8 cellular contexts compared by ENCODE assay signal in genomic region chr5:43034591-43034968, GRCh38. TPM values are rescaled to one million over a fixed set of nuclear protein-coding genes. Genes with fewer than 3 reads are reported as not detected.
A peak's percentile ranks its signal among the peaks of the same experiment; 100 is the strongest.
DNase-seq lines count a peak whose midpoint lies in the region; ATAC-seq and TF ChIP-seq lines count a peak whose summit lies in the region.
"Had no signal": no experiment of that assay in that cellular context is flagged by ENCODE, and none has a peak within 500 bp of the region (broad histone marks: within the 10 kb centered on the region; RNA-seq: fewer than 3 reads in every experiment).

No MANE protein-coding gene starts in this region.

- H3K27me3 ChIP-seq in PC-9 (ENCODE audit: insufficient read depth, low read depth) (no peaks in the 10 kb centered on the region), psoas muscle (ENCODE audit: insufficient read depth in 3 of 3, low read length in 2 of 3) (no peaks in the 10 kb centered on the region)

- no peak for TF ChIP-seq CTCF in PC-9 (conservative IDR thresholded peaks at IDR 0.05)
- no peak for TF ChIP-seq CTCF in epithelial cell of proximal tubule (conservative IDR thresholded peaks at IDR 0.05; ENCODE audit: low read depth, low read length)
- TF ChIP-seq CTCF in psoas muscle (IDR thresholded peaks at IDR 0.05), result no peak

- peaks cover 13% of the 10 kb centered on the region for H3F3A ChIP-seq in PC-9 (ENCODE audit: insufficient read depth, low read depth)

- H3K4me3 ChIP-seq in PC-9 (no peak overlapping the region), epithelial cell of proximal tubule (ENCODE audit: low read depth, low read length) (peak overlapping the region; percentile 32), psoas muscle (peak overlapping the region; percentile 40)

- 58 to 75% (median 65%) methylated on average over 5 of the region's 5 CpGs for WGBS in psoas muscle, 3 donors

- intact Hi-C loops in PC-9 (cut with micrococcal nuclease; ENCODE audit: unreplicated experiment), result no loop called here
- intact Hi-C loops in psoas muscle (cut with DNase I), result no loop called here
- intact Hi-C loops in head of caudate nucleus (cut with DNase I), result no loop called here

- H3K4me1 ChIP-seq in PC-9 (replicated peaks; ENCODE audit: insufficient read depth) (peaks cover 14% of the 10 kb centered on the region), psoas muscle (peaks cover 21% of the 10 kb centered on the region)

- POLR2A ChIA-PET in PC-9 (lab: Charles Lee; ENCODE audit: unreplicated experiment), result no interaction called here

- CTCF ChIA-PET in PC-9 (lab: Charles Lee), result no interaction called here

- no peak overlapping the region for H3K27ac ChIP-seq in PC-9
- peak overlapping the region; percentile 38 for H3K27ac ChIP-seq in psoas muscle
- H3K27ac ChIP-seq: WERI-Rb-1 had no signal

- no peak for ATAC-seq in psoas muscle

- H3K9me3 ChIP-seq in PC-9 (ENCODE audit: insufficient read depth, low read depth), result no peaks in the 10 kb centered on the region
- H3K9me3 ChIP-seq in psoas muscle, result no peaks in the 10 kb centered on the region

- BruUV-seq in PC-9 (replicated peaks; lab: Mats Ljungman, UMichigan), result no TSS peak

- H3K79me2 ChIP-seq in PC-9 (ENCODE audit: low read depth), result peaks cover 6% of the 10 kb centered on the region; the same call in 1 of the 2 replicates

- 0 out of 2 replicates have a peak, but pooled peaks cover 5% of the 10 kb centered on the region for H3K36me3 ChIP-seq in PC-9 (ENCODE audit: low read depth)
- no peaks in the 10 kb centered on the region for H3K36me3 ChIP-seq in psoas muscle (ENCODE audit: insufficient read depth in 1 of 2, low read depth in 1 of 2)
- H3K36me3 ChIP-seq: WERI-Rb-1 had no signal

- no peaks in the 10 kb centered on the region for H4K20me1 ChIP-seq in PC-9 (ENCODE audit: insufficient read depth)

- H2AFZ ChIP-seq in PC-9, result peak overlapping the region; percentile 21; the same call in 1 of the 2 replicates

- DNase-seq in EH (ENCODE audit: low read depth) (peak; percentile 73), PC-9 (no peak), epithelial cell of proximal tubule (ENCODE audit: low read depth) (no peak), psoas muscle (no peak), RPMI8226 (no peak), head of caudate nucleus (no peak)
- no peak for DNase-seq in stimulated activated CD4-positive, alpha-beta T cell treated with anti-CD3 and anti-CD28 coated beads, Interleukin-15, amount 100 ng/mL, for 24 hours
- DNase-seq: WERI-Rb-1 had no signal

- H3K4me2 ChIP-seq in PC-9, result peak overlapping the region; percentile 24

- H3K9me2 ChIP-seq in PC-9 (ENCODE audit: insufficient read depth), result no peaks in the 10 kb centered on the region

RNA-seq across cellular contexts. Expression of gene ANXA2R, which starts 5.5 kb away (rescaled TPM):
- total RNA-seq in PC-9 (2021) (3.6 and 6.3 TPM in 2 replicates), epithelial cell of proximal tubule (0.35 and 2.2 TPM in 2 replicates), psoas muscle (1 to 10 TPM in 1 of 4 donors, under 1 TPM in 3; 0.46 to 1.6 (median 0.78) TPM)
- 1 to 10 TPM in 2 of 3 donors, under 1 TPM in 1; 0.66 to 2.7 (median 1.8) TPM for polyA plus RNA-seq in psoas muscle
